In the genomic region with DNA sequence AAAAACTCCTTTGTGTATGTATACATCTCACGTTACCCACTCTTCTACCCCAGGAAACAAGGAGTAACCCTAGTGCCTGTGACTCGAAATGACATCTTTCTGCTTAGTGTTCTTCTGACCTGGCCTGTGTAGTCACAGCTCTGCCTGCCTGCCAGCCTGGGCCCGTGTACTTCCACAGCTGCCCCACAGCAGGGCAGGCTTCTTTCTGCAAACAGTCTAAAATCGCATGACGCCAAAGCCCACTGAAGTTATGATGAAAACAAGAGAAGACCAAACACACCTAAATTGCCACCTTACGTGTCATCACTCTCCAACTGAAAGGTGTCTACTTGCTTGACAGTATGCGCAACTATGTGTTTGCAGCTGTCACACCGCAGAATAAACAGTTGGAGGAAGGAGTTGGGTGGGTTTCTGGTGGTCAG, we compare ENCODE assay signal across 1 cellular context.
TF ChIP-seq lines count a peak whose summit lies in the region.

No MANE protein-coding gene starts in this region.

TF ChIP-seq in HEK293, 187 proteins besides CTCF, POLR2A, EP300 and RAD21 (continued from another document):
- TF ChIP-seq ZBTB10 (tag by site-specific recombination; IDR thresholded peaks at IDR 0.05) (no peak), ZNF10 (tag by site-specific recombination; IDR thresholded peaks at IDR 0.05) (no peak), ZNF311 (tag by site-specific recombination; IDR thresholded peaks at IDR 0.05; ENCODE audit: borderline replicate concordance) (no peak), ZBTB20 (tag by site-specific recombination; IDR thresholded peaks at IDR 0.05) (peak; percentile 54), ZXDB (tag by site-specific recombination; IDR thresholded peaks at IDR 0.05) (no peak), ZIC2 (tag by site-specific recombination; IDR thresholded peaks at IDR 0.05) (no peak), ZNF596 (tag by site-specific recombination; IDR thresholded peaks at IDR 0.05) (no peak)
